In genomic region chr11:34266090-34266912, GRCh38 we compare ENCODE assay signal across 9 cellular contexts.
DNase-seq lines count a peak whose midpoint lies in the region; ATAC-seq and FAIRE-seq lines count a peak whose summit lies in the region.
"Had no signal": no experiment of that assay in that cellular context is flagged by ENCODE, and none has a peak within 500 bp of the region (broad histone marks: within the 10 kb centered on the region; RNA-seq: fewer than 3 reads in every experiment).

No MANE protein-coding gene starts in this region.

- H3K9me3 ChIP-seq in adipocyte (ENCODE audit: control insufficient read depth, low read length): no peaks in the 10 kb centered on the region

- peak overlapping the region; percentile 9 for H3K4me3 ChIP-seq in adipocyte (ENCODE audit: low read length)

- no peak overlapping the region for H3K27ac Mint-ChIP-seq in activated naive CD4-positive, alpha-beta T cell treated with anti-CD3 and anti-CD28 coated beads for 36 hours

- DNase-seq in activated naive CD4-positive, alpha-beta T cell treated with anti-CD3 and anti-CD28 coated beads for 36 hours: peak; percentile 32
- DNase-seq in activated naive CD4-positive, alpha-beta T cell treated with Interleukin-2 at 50 U/mL for 16 hours: no peak
- DNase-seq in adipocyte (ENCODE audit: low read depth) (peak; percentile 93), iris pigment epithelial cell (ENCODE audit: low read depth) (peak; percentile 94), urothelium cell line (ENCODE audit: low spot score) (peak; percentile 76), NCI-H748 treated with DMSO at 0.1 percent for 48 hours (lab: John Stamatoyannopoulos, UW) (no peak), left lobe of liver (ENCODE audit: low spot score) (no peak)

- H3K27me3 Mint-ChIP-seq in activated naive CD4-positive, alpha-beta T cell treated with anti-CD3 and anti-CD28 coated beads for 36 hours (ENCODE audit: low read depth): peaks cover 2% of the 10 kb centered on the region

- no peaks in the 10 kb centered on the region for H3K36me3 Mint-ChIP-seq in activated naive CD4-positive, alpha-beta T cell treated with anti-CD3 and anti-CD28 coated beads for 36 hours (ENCODE audit: low read depth)

- CTCF ChIA-PET in activated naive CD4-positive, alpha-beta T cell treated with anti-CD3 and anti-CD28 coated beads for 36 hours (lab: Charles Lee): no interaction called here

- no peak for FAIRE-seq in urothelium cell line (lab: Jason Lieb, UNC)
- FAIRE-seq: colon had no signal

- intact Hi-C loops in activated naive CD4-positive, alpha-beta T cell treated with anti-CD3 and anti-CD28 coated beads for 36 hours (cut with micrococcal nuclease): loop anchor here (1.0 kb wide), 1 partner anchor 15 kb away; no protein-coding TSS in a partner anchor

- H3K9me3 Mint-ChIP-seq in activated naive CD4-positive, alpha-beta T cell treated with anti-CD3 and anti-CD28 coated beads for 36 hours: no peaks in the 10 kb centered on the region

- H3K4me1 Mint-ChIP-seq in activated naive CD4-positive, alpha-beta T cell treated with anti-CD3 and anti-CD28 coated beads for 36 hours (ENCODE audit: low read depth): peaks cover 13% of the 10 kb centered on the region

- no peaks in the 10 kb centered on the region for H3K27me3 ChIP-seq in adipocyte (replicated peaks; ENCODE audit: control insufficient read depth, insufficient read depth, low read length)

- peak overlapping the region; percentile 13 for H3K9ac ChIP-seq in adipocyte (ENCODE audit: low read length)

- H3K36me3 ChIP-seq in adipocyte (ENCODE audit: control insufficient read depth, insufficient read depth, low read length, severe bottlenecking): no peaks in the 10 kb centered on the region

- H3K4me1 ChIP-seq in adipocyte (ENCODE audit: control insufficient read depth, insufficient read depth, low read length): peaks cover 27% of the 10 kb centered on the region

- no peak overlapping the region for H3K4me3 Mint-ChIP-seq in activated naive CD4-positive, alpha-beta T cell treated with anti-CD3 and anti-CD28 coated beads for 36 hours

- ATAC-seq in left lobe of liver: no peak
- ATAC-seq in GM21619 (IDR thresholded peaks at IDR 0.05; ENCODE audit: unreplicated experiment): no peak

Comparison
In these comparisons a context has a peak if more than half of its experiments do, and no peak if none do; other contexts are left out.
1. DNase-seq: peak in activated naive CD4-positive, alpha-beta T cell treated with anti-CD3 and anti-CD28 coated beads for 36 hours (single experiment), adipocyte (single experiment), iris pigment epithelial cell (single experiment) and urothelium cell line (single experiment); none in activated naive CD4-positive, alpha-beta T cell treated with Interleukin-2 at 50 U/mL for 16 hours (single experiment), NCI-H748 treated with DMSO at 0.1 percent for 48 hours (single experiment) and left lobe of liver (single experiment).